8 cellular contexts compared by ENCODE assay signal in genomic region chr10:29703276-29703675, GRCh38.
DNase-seq lines count a peak whose midpoint lies in the region; ATAC-seq lines count a peak whose summit lies in the region.

No MANE protein-coding gene starts in this region.

- no peak overlapping the region for H3K4me3 ChIP-seq in CD8-positive, alpha-beta memory T cell (ENCODE audit: low read length)
- peak overlapping the region; percentile 55 for H3K4me3 ChIP-seq in adipocyte (ENCODE audit: low read length)
- peak overlapping the region in 1 of 2 donors; percentile 64 for H3K4me3 ChIP-seq in neuronal stem cell (ENCODE audit: low read length in 2 of 2)

- no peak overlapping the region for H2BK15ac ChIP-seq in neuronal stem cell (ENCODE audit: low read length)

- H3K4me1 Mint-ChIP-seq in CD8-positive, alpha-beta memory T cell: peaks cover 35 to 48% (median 35%) of the 10 kb centered on the region in 3 donors

- no peak overlapping the region for H4K91ac ChIP-seq in neuronal stem cell (ENCODE audit: low read depth, low read length, poor library complexity)

- H3K9ac ChIP-seq in adipocyte (ENCODE audit: low read length) (no peak overlapping the region), neuronal stem cell (ENCODE audit: low read depth, low read length, poor library complexity) (no peak overlapping the region)

- peak overlapping the region in 5 of 8 donors; percentile 23 to 85 (median 77) for H3K27ac Mint-ChIP-seq in CD8-positive, alpha-beta memory T cell

- no peaks in the 10 kb centered on the region for H3K36me3 ChIP-seq in CD8-positive, alpha-beta memory T cell (ENCODE audit: insufficient read depth, low read length)
- H3K36me3 ChIP-seq in adipocyte (ENCODE audit: control insufficient read depth, insufficient read depth, low read length, severe bottlenecking) (peaks cover 11% of the 10 kb centered on the region), neuronal stem cell (replicated peaks in 1 of 2; ENCODE audit: control insufficient read depth in 2 of 2, insufficient read depth in 2 of 2, low read length in 2 of 2) (peaks cover 0 to 4% of the 10 kb centered on the region in 2 donors)

- no peaks in the 10 kb centered on the region for H3K9me3 ChIP-seq in CD8-positive, alpha-beta memory T cell (ENCODE audit: low read length)
- H3K9me3 ChIP-seq in adipocyte (ENCODE audit: control insufficient read depth, low read length) (no peaks in the 10 kb centered on the region), neuronal stem cell (replicated peaks in 1 of 2; ENCODE audit: control insufficient read depth in 2 of 2, insufficient read depth in 1 of 2, low read depth in 1 of 2, low read length in 2 of 2) (peaks cover 2 to 4% of the 10 kb centered on the region in 2 donors)

- peak overlapping the region; percentile 19 for H4K8ac ChIP-seq in neuronal stem cell (ENCODE audit: low read depth, low read length)

- no peak overlapping the region for H3K23ac ChIP-seq in neuronal stem cell (ENCODE audit: low read depth, low read length, poor library complexity)

- no peak for ATAC-seq in GM21576 (IDR thresholded peaks at IDR 0.05; ENCODE audit: unreplicated experiment)
- ATAC-seq in HG03108 (IDR thresholded peaks at IDR 0.05; ENCODE audit: unreplicated experiment): no peak
- no peak for ATAC-seq in GM21390 (IDR thresholded peaks at IDR 0.05; ENCODE audit: unreplicated experiment)

- no peak for DNase-seq in CD8-positive, alpha-beta memory T cell
- peak; percentile 61 for DNase-seq in NCI-H1105 treated with DMSO at 0.1 percent for 48 hours (lab: John Stamatoyannopoulos, UW)
- DNase-seq in adipocyte (ENCODE audit: low read depth): no peak
- DNase-seq in neuronal stem cell (ENCODE audit: low spot score): no peak
- no peak for DNase-seq in NOMO-1 treated with dmso at 0.1 percent for 144 hours (lab: John Stamatoyannopoulos, UW; ENCODE audit: unreplicated experiment)

- no peak overlapping the region for H2BK12ac ChIP-seq in neuronal stem cell (ENCODE audit: low read length)

- H3K27ac ChIP-seq in CD8-positive, alpha-beta memory T cell (ENCODE audit: low read depth, low read length): no peak overlapping the region
- peak overlapping the region; percentile 40 for H3K27ac ChIP-seq in neuronal stem cell (replicated peaks; ENCODE audit: low read length)

- peaks cover 2% of the 10 kb centered on the region for H3K79me1 ChIP-seq in neuronal stem cell (ENCODE audit: low read depth, low read length)

- no CpG with 5 or more reads among the region's 9 CpGs for WGBS in neuronal stem cell (ENCODE audit: extremely low coverage in 2 of 2, insufficient read length in 2 of 2, insufficient replicate concordance in 1 of 2), 2 donors

- POLR2A ChIA-PET in CD8-positive, alpha-beta memory T cell (lab: Charles Lee): no interaction called here

- H2BK5ac ChIP-seq in neuronal stem cell (ENCODE audit: low read length): no peak overlapping the region

- H3K36me3 Mint-ChIP-seq in CD8-positive, alpha-beta memory T cell: peaks cover 0 to 14% (median 0%) of the 10 kb centered on the region in 3 donors

- H2AFZ ChIP-seq in neuronal stem cell (ENCODE audit: low read length): no peak overlapping the region

- no peak overlapping the region for H3K4ac ChIP-seq in neuronal stem cell (ENCODE audit: low read length)

- H3K27me3 ChIP-seq in CD8-positive, alpha-beta memory T cell (ENCODE audit: insufficient read depth, low read length, poor library complexity, severe bottlenecking): no peaks in the 10 kb centered on the region
- H3K27me3 ChIP-seq in adipocyte (replicated peaks; ENCODE audit: control insufficient read depth, insufficient read depth, low read length) (no peaks in the 10 kb centered on the region), neuronal stem cell (ENCODE audit: control insufficient read depth in 3 of 3, insufficient read depth in 3 of 3, low read depth in 1 of 3, low read length in 3 of 3) (no peaks in the 10 kb centered on the region)

- H3K4me1 ChIP-seq in CD8-positive, alpha-beta memory T cell (ENCODE audit: insufficient read depth, low read length): peaks cover 22% of the 10 kb centered on the region
- H3K4me1 ChIP-seq in adipocyte (ENCODE audit: control insufficient read depth, insufficient read depth, low read length) (peaks cover 14% of the 10 kb centered on the region), neuronal stem cell (ENCODE audit: control insufficient read depth in 2 of 2, insufficient read depth in 1 of 2, low read depth in 1 of 2, low read length in 2 of 2) (peaks cover 6 to 14% of the 10 kb centered on the region in 2 donors)

- no peaks in the 10 kb centered on the region for H3K9me3 Mint-ChIP-seq in CD8-positive, alpha-beta memory T cell

- peaks cover 0 to 3% of the 10 kb centered on the region in 2 donors for H3K27me3 Mint-ChIP-seq in CD8-positive, alpha-beta memory T cell

- H2BK120ac ChIP-seq in neuronal stem cell (ENCODE audit: low read depth, low read length): no peak overlapping the region

- H3K4me3 Mint-ChIP-seq in CD8-positive, alpha-beta memory T cell: peak overlapping the region in 4 of 7 donors; percentile 44 to 79 (median 62)

- no peak overlapping the region for H3K14ac ChIP-seq in neuronal stem cell (ENCODE audit: low read length)

- H2AK5ac ChIP-seq in neuronal stem cell (ENCODE audit: low read depth, low read length): no peak overlapping the region

- CTCF ChIA-PET in CD8-positive, alpha-beta memory T cell (lab: Charles Lee): no interaction called here

- peak overlapping the region; percentile 27 for H3K18ac ChIP-seq in neuronal stem cell (ENCODE audit: low read length)

- H3K4me2 ChIP-seq in neuronal stem cell (ENCODE audit: insufficient read depth, low read length, poor library complexity, severe bottlenecking): no peak overlapping the region
